Comparison of ENCODE assay signal across 8 cellular contexts in the genomic region with DNA sequence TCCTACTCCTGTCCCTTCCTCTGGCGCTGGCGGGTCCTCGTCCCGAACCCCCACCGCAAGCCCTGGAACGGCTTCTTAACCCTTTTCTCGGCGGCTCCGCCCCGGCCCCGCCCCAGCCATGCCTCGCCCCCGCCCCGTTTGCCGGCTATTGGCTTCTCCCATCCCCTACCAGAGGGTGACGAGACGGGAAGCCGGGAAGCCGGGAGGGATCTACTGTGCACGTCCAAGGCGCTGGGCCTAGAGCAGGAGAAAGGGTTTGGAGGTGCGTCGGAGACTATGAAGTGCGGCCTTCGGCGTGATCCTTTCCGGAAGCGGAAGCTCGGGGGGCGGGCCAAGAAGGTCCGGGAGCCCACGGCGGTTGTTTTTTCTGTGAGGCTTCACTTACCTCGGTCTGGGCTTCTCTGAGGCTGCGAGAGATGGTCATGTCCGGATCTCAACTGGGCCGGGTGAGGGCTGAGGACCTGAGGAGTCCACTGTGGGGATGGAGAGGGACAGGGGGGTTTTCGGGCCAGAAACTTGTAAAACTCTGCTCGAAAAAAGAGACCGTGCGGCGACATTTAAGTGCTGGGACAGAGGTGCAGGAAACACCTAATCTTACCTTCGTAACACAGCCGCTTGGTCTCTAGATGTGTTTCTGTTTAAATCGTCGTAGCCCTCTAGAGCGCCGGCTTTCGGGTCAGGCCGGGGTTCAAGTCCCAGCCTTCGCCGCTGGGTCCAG. TPM values are rescaled to one million over a fixed set of nuclear protein-coding genes. Genes with fewer than 3 reads are reported as not detected.
DNase-seq lines count a peak whose midpoint lies in the region; ATAC-seq and TF ChIP-seq lines count a peak whose summit lies in the region.

No MANE protein-coding gene starts in this region.

- H3K36me3 Mint-ChIP-seq in activated CD4-positive, alpha-beta memory T cell treated with anti-CD3 and anti-CD28 coated beads, Interleukin-2, amount 10 ng/mL, durations not matched to agents 7 days and 5 days (ENCODE audit: low read depth) = no peaks in the 10 kb centered on the region
- H3K36me3 Mint-ChIP-seq in memory B cell = no peaks in the 10 kb centered on the region

- no peaks in the 10 kb centered on the region for H3K4me1 ChIP-seq in effector memory CD4-positive, alpha-beta T cell (ENCODE audit: control insufficient read depth, insufficient read depth, low read length, poor library complexity, severe bottlenecking)

- no peaks in the 10 kb centered on the region for H3K9me3 ChIP-seq in effector memory CD4-positive, alpha-beta T cell (ENCODE audit: control insufficient read depth, low read length)

- H3K4me3 ChIP-seq in effector memory CD4-positive, alpha-beta T cell (ENCODE audit: insufficient read depth, low read depth, low read length, poor library complexity, severe bottlenecking) = peak overlapping the region; percentile 68

- H3K9me3 Mint-ChIP-seq in activated CD4-positive, alpha-beta memory T cell treated with anti-CD3 and anti-CD28 coated beads, Interleukin-2, amount 10 ng/mL, durations not matched to agents 7 days and 5 days = peaks cover 3% of the 10 kb centered on the region
- no peaks in the 10 kb centered on the region for H3K9me3 Mint-ChIP-seq in memory B cell

- peaks cover 6% of the 10 kb centered on the region for H3K4me1 Mint-ChIP-seq in activated CD4-positive, alpha-beta memory T cell treated with anti-CD3 and anti-CD28 coated beads, Interleukin-2, amount 10 ng/mL, durations not matched to agents 7 days and 5 days
- H3K4me1 Mint-ChIP-seq in memory B cell = peaks cover 16% of the 10 kb centered on the region

- H3K27me3 Mint-ChIP-seq in activated CD4-positive, alpha-beta memory T cell treated with anti-CD3 and anti-CD28 coated beads, Interleukin-2, amount 10 ng/mL, durations not matched to agents 7 days and 5 days = peaks cover 5% of the 10 kb centered on the region
- H3K27me3 Mint-ChIP-seq in memory B cell = no peaks in the 10 kb centered on the region

- ATAC-seq in HG03060 (IDR thresholded peaks at IDR 0.05; ENCODE audit: low read depth, unreplicated experiment) = peak; percentile 71
- ATAC-seq in memory B cell (ENCODE audit: low read depth) = peak; percentile 94
- ATAC-seq in GM21360 (IDR thresholded peaks at IDR 0.05; ENCODE audit: unreplicated experiment) = no peak

- in situ Hi-C loops in GM13976 (cut with MboI; ENCODE audit: low sequenced_read_pairs, unreplicated experiment) = no loop called here

- H3K27me3 ChIP-seq in effector memory CD4-positive, alpha-beta T cell (replicated peaks; ENCODE audit: control insufficient read depth, insufficient read depth, low read length, poor library complexity, severe bottlenecking) = no peaks in the 10 kb centered on the region

- peak overlapping the region; percentile 68 for H3K27ac ChIP-seq in effector memory CD4-positive, alpha-beta T cell (ENCODE audit: insufficient read depth, low read length, poor library complexity, severe bottlenecking)

- peak; percentile 81 for DNase-seq in GM13976 (ENCODE audit: low spot score)
- DNase-seq in NCI-H510A (lab: John Stamatoyannopoulos, UW) = peak; percentile 65
- DNase-seq in activated CD4-positive, alpha-beta memory T cell treated with anti-CD3 and anti-CD28 coated beads, Interleukin-2, amount 10 ng/mL, durations not matched to agents 7 days and 5 days = peak; percentile 68
- peak; percentile 40 to 64 (median 45) for DNase-seq in effector memory CD4-positive, alpha-beta T cell
- DNase-seq in memory B cell (ENCODE audit: low spot score in 2 of 2) = peak; percentile 54 to 70
- DNase-seq in stimulated activated CD8-positive, alpha-beta memory T cell treated with anti-CD3 and anti-CD28 coated beads, Interleukin-12 subunit alpha, Interleukin-12 subunit beta, amount 100 ng/mL, for 24 hours (ENCODE audit: extremely low read depth) = peak; percentile 51

- CTCF ChIA-PET in activated CD4-positive, alpha-beta memory T cell treated with anti-CD3 and anti-CD28 coated beads, Interleukin-2, amount 10 ng/mL, durations not matched to agents 7 days and 5 days (lab: Charles Lee) = interaction anchor here (0.8 to 1.6 kb wide), 2 partner anchors 94 to 144 kb away, joined by 3 to 5 read pairs; partner anchors contain the start of gene SLC41A3

- POLR2A ChIA-PET in activated CD4-positive, alpha-beta memory T cell treated with anti-CD3 and anti-CD28 coated beads, Interleukin-2, amount 10 ng/mL, durations not matched to agents 7 days and 5 days (lab: Charles Lee) = interaction anchor here (0.7 to 1.0 kb wide), 3 partner anchors 17 to 155 kb away, joined by 3 to 4 read pairs (median 3); no protein-coding TSS in a partner anchor

- peak overlapping the region; percentile 93 for H3K4me3 Mint-ChIP-seq in activated CD4-positive, alpha-beta memory T cell treated with anti-CD3 and anti-CD28 coated beads, Interleukin-2, amount 10 ng/mL, durations not matched to agents 7 days and 5 days
- H3K4me3 Mint-ChIP-seq in memory B cell = peak overlapping the region; percentile 99

- peak overlapping the region; percentile 86 for H3K27ac Mint-ChIP-seq in activated CD4-positive, alpha-beta memory T cell treated with anti-CD3 and anti-CD28 coated beads, Interleukin-2, amount 10 ng/mL, durations not matched to agents 7 days and 5 days
- H3K27ac Mint-ChIP-seq in memory B cell = peak overlapping the region; percentile 96

- H3K36me3 ChIP-seq in effector memory CD4-positive, alpha-beta T cell (ENCODE audit: control insufficient read depth, insufficient read depth, low read length) = no peaks in the 10 kb centered on the region

- TF ChIP-seq CTCF in GM13976 (IDR thresholded peaks at IDR 0.05; ENCODE audit: borderline replicate concordance, control extremely low read depth, extremely low read depth, insufficient read depth, missing control alignments) = no peak

RNA-seq across cellular contexts. Expression of gene ROPN1B, which starts 21.4 kb away (rescaled TPM):
- total RNA-seq in activated CD4-positive, alpha-beta memory T cell treated with anti-CD3 and anti-CD28 coated beads, Interleukin-2, amount 10 ng/mL, durations not matched to agents 7 days and 5 days = not detected
